15 cellular contexts compared by ENCODE assay signal in genomic region chr15:53196235-53196634, GRCh38.
DNase-seq lines count a peak whose midpoint lies in the region; TF ChIP-seq lines count a peak whose summit lies in the region.
"Had no signal": no experiment of that assay in that cellular context is flagged by ENCODE, and none has a peak within 500 bp of the region (broad histone marks: within the 10 kb centered on the region; RNA-seq: fewer than 3 reads in every experiment).

No MANE protein-coding gene starts in this region.

- H3K27ac Mint-ChIP-seq in endothelial cell (ENCODE audit: unreplicated experiment) (no peak overlapping the region), neural progenitor cell (no peak overlapping the region)
- H3K27ac Mint-ChIP-seq: CD4-positive, alpha-beta T cell had no signal

- peaks cover 5% of the 10 kb centered on the region for H3F3A ChIP-seq in neural progenitor cell (ENCODE audit: low read depth)

- CTCF ChIA-PET in OCI-LY7 (lab: Charles Lee; ENCODE audit: unreplicated experiment): no interaction called here

- H3K27me3 ChIP-seq in neural progenitor cell (peaks cover 20% of the 10 kb centered on the region), prostate gland (replicated peaks; ENCODE audit: insufficient read depth) (no peaks in the 10 kb centered on the region)

- no peak overlapping the region for H3K9ac ChIP-seq in neural progenitor cell

- H3K27me3 Mint-ChIP-seq in endothelial cell (ENCODE audit: unreplicated experiment) (peaks cover 2% of the 10 kb centered on the region), neural progenitor cell (ENCODE audit: insufficient read depth, low read depth) (peaks cover 14% of the 10 kb centered on the region)

- H3K4me1 Mint-ChIP-seq in endothelial cell (ENCODE audit: unreplicated experiment): peaks cover 17% of the 10 kb centered on the region
- peaks cover 22% of the 10 kb centered on the region for H3K4me1 Mint-ChIP-seq in neural progenitor cell

- no peaks in the 10 kb centered on the region for H3K36me3 Mint-ChIP-seq in endothelial cell (ENCODE audit: low read depth, unreplicated experiment)
- H3K36me3 Mint-ChIP-seq in neural progenitor cell: no peaks in the 10 kb centered on the region

- TF ChIP-seq POLR2A in prostate gland (IDR thresholded peaks at IDR 0.05): no peak

- H3K79me2 ChIP-seq in neural progenitor cell (ENCODE audit: low read depth) (no peaks in the 10 kb centered on the region), OCI-LY7 (ENCODE audit: insufficient read depth, low read depth, low read length) (no peaks in the 10 kb centered on the region)

- H3K9me3 Mint-ChIP-seq in endothelial cell (ENCODE audit: unreplicated experiment) (no peaks in the 10 kb centered on the region), neural progenitor cell (no peaks in the 10 kb centered on the region)

- POLR2A ChIA-PET in OCI-LY7 (lab: Charles Lee): no interaction called here

- H3K4me1 ChIP-seq in neural progenitor cell (peaks cover 19% of the 10 kb centered on the region), prostate gland (replicated peaks) (no peaks in the 10 kb centered on the region), OCI-LY7 (ENCODE audit: insufficient read depth, low read length, poor library complexity, severe bottlenecking) (no peaks in the 10 kb centered on the region)
- H3K4me1 ChIP-seq: Caco-2, HAP-1 had no signal

- peak overlapping the region; percentile 72 for H3K4me2 ChIP-seq in neural progenitor cell
- no peak overlapping the region for H3K4me2 ChIP-seq in OCI-LY7 (ENCODE audit: low read length)

- H4K20me1 ChIP-seq in neural progenitor cell (ENCODE audit: low read depth): peaks cover 5% of the 10 kb centered on the region
- no peaks in the 10 kb centered on the region for H4K20me1 ChIP-seq in OCI-LY7 (ENCODE audit: insufficient read depth, low read length)

- H3K4me3 ChIP-seq in neural progenitor cell: no peak overlapping the region
- H3K4me3 ChIP-seq in prostate gland: no peak overlapping the region
- no peak overlapping the region for H3K4me3 ChIP-seq in OCI-LY7 (ENCODE audit: low read depth, low read length, poor library complexity, severe bottlenecking)
- H3K4me3 ChIP-seq: HAP-1 had no signal

- 41% methylated on average over 5 of the region's 5 CpGs for WGBS in prostate gland

- H3K36me3 ChIP-seq in neural progenitor cell (no peaks in the 10 kb centered on the region), prostate gland (no peaks in the 10 kb centered on the region), OCI-LY7 (ENCODE audit: insufficient read depth, low read length) (no peaks in the 10 kb centered on the region)
- H3K36me3 ChIP-seq: HAP-1 had no signal

- DNase-seq in NCI-H82 (lab: John Stamatoyannopoulos, UW): peak; percentile 10
- DNase-seq in NCI-H82 treated with DMSO at 0.1 percent for 48 hours (lab: John Stamatoyannopoulos, UW; ENCODE audit: unreplicated experiment): no peak
- DNase-seq in endothelial cell (ENCODE audit: low spot score): peak; percentile 6
- DNase-seq in neural progenitor cell (ENCODE audit: low spot score): peak; percentile 74
- DNase-seq in prostate gland (ENCODE audit: low spot score): no peak
- DNase-seq in NCI-H2171 (lab: John Stamatoyannopoulos, UW): no peak
- DNase-seq in OCI-LY7 (ENCODE audit: low spot score): no peak
- DNase-seq: AML-193; Caco-2; CD4-positive, alpha-beta T cell; GOT3 had no signal

- no peak overlapping the region for H3K27ac ChIP-seq in neural progenitor cell
- H3K27ac ChIP-seq in prostate gland: no peak overlapping the region
- no peak overlapping the region for H3K27ac ChIP-seq in OCI-LY7 (ENCODE audit: low read depth, low read length, poor library complexity, severe bottlenecking)
- H3K27ac ChIP-seq: 22Rv1, A549, C4-2B had no signal

- H3K9me2 ChIP-seq in OCI-LY7 (ENCODE audit: insufficient read depth, low read length): no peaks in the 10 kb centered on the region

- H3K4me3 Mint-ChIP-seq in endothelial cell (ENCODE audit: unreplicated experiment) (no peak overlapping the region), neural progenitor cell (no peak overlapping the region)
- H3K4me3 Mint-ChIP-seq: CD4-positive, alpha-beta T cell had no signal

- H3K9me3 ChIP-seq in neural progenitor cell (ENCODE audit: low read depth): no peaks in the 10 kb centered on the region
- no peaks in the 10 kb centered on the region for H3K9me3 ChIP-seq in prostate gland
- H3K9me3 ChIP-seq in OCI-LY7 (ENCODE audit: low read length): no peaks in the 10 kb centered on the region
- H3K9me3 ChIP-seq: A549, Caco-2, HAP-1 had no signal

- TF ChIP-seq CTCF in endothelial cell (IDR thresholded peaks at IDR 0.05; ENCODE audit: unreplicated experiment) (no peak), neural progenitor cell (IDR thresholded peaks at IDR 0.05) (no peak), prostate gland (IDR thresholded peaks at IDR 0.05) (no peak), OCI-LY7 (conservative IDR thresholded peaks at IDR 0.05; ENCODE audit: low read length) (no peak)

- no TSS peak for BruUV-seq in OCI-LY7 (replicated peaks; lab: Mats Ljungman, UMichigan)

- H2AFZ ChIP-seq in neural progenitor cell (replicated peaks) (no peak overlapping the region), OCI-LY7 (ENCODE audit: low read length) (no peak overlapping the region)

- intact Hi-C loops in prostate gland (cut with DNase I): no loop called here
- intact Hi-C loops in OCI-LY7 (cut with micrococcal nuclease; ENCODE audit: unreplicated experiment): loop anchor here (2.0 kb wide), 1 partner anchor 415 kb away; no protein-coding TSS in a partner anchor

Comparison
In these comparisons a context has a peak if more than half of its experiments do, and no peak if none do; other contexts are left out.
1. DNase-seq: peak in NCI-H82 (single experiment), endothelial cell (single experiment) and neural progenitor cell (single experiment); none in NCI-H82 treated with DMSO at 0.1 percent for 48 hours (single experiment), prostate gland (single experiment), NCI-H2171 (single experiment) and OCI-LY7 (single experiment).